Comparison of ENCODE assay signal across 8 cellular contexts in genomic region chr13:45341034-45341798, GRCh38. TPM values are rescaled to one million over a fixed set of nuclear protein-coding genes. Genes with fewer than 3 reads are reported as not detected.
DNase-seq lines count a peak whose midpoint lies in the region; TF ChIP-seq lines count a peak whose summit lies in the region.

TPT1 (minus strand) TSS chr13:45341183; CDS start chr13:45341069, 114 bp downstream.

- H3K4me3 ChIP-seq in H7 (ENCODE audit: insufficient read depth, low read depth, low read length) (peak within 1 kb of the TSS; percentile 98), fibroblast of the aortic adventitia (ENCODE audit: low read depth, low read length) (peak within 1 kb of the TSS; percentile 94), neural cell (ENCODE audit: low read length) (peak within 1 kb of the TSS; percentile 93), stomach (peak within 1 kb of the TSS; percentile 64 to 100 (median 88))

- H3F3A ChIP-seq in neural cell (ENCODE audit: insufficient read depth, low read length, poor library complexity, severe bottlenecking): peaks cover 5% of the 10 kb centered on the region

- WGBS in stomach, 5 donors: 0 to 1% (median 0%) methylated on average over 31 to 67 of the region's 67 CpGs

- peak within 1 kb of the TSS; percentile 99 for H3K9ac ChIP-seq in neural cell (ENCODE audit: low read length)

- H2AFZ ChIP-seq in neural cell (ENCODE audit: low read depth, low read length): peak within 1 kb of the TSS; percentile 98

- TF ChIP-seq CTCF in fibroblast of the aortic adventitia (IDR thresholded peaks at IDR 0.05; ENCODE audit: insufficient read depth, low read length) (no peak), neural cell (IDR thresholded peaks at IDR 0.05; ENCODE audit: poor library complexity, severe bottlenecking) (no peak), stomach (IDR thresholded peaks at IDR 0.05) (peak in 2 of 7 experiments; percentile 4 to 5)

- intact Hi-C loops in stomach (cut with DNase I; ENCODE audit: low total_unique reads): no loop called here

- H3K9me2 ChIP-seq in neural cell (ENCODE audit: insufficient read depth, low read length): no peaks in the 10 kb centered on the region

- peaks cover 32% of the 10 kb centered on the region for H3K36me3 ChIP-seq in H7 (replicated peaks; ENCODE audit: control insufficient read depth, insufficient read depth, low read length)
- H3K36me3 ChIP-seq in neural cell (ENCODE audit: insufficient read depth, low read length): peaks cover 10% of the 10 kb centered on the region
- H3K36me3 ChIP-seq in stomach: peaks cover 49 to 61% (median 60%) of the 10 kb centered on the region in 4 donors

- peak within 1 kb of the TSS; percentile 53 for H3K4me2 ChIP-seq in neural cell (ENCODE audit: low read length)

- H3K27me3 ChIP-seq in H7 (ENCODE audit: control insufficient read depth, insufficient read depth, low read length) (no peaks in the 10 kb centered on the region), neural cell (ENCODE audit: insufficient read depth, low read depth, low read length) (no peaks in the 10 kb centered on the region), stomach (no peaks in the 10 kb centered on the region)

- TF ChIP-seq RAD21 in neural cell (conservative IDR thresholded peaks at IDR 0.05): no peak

- peak in 2 of 4 donors; percentile 70 to 95 for TF ChIP-seq POLR2A in stomach (IDR thresholded peaks at IDR 0.05)

- DNase-seq in ELF-1 (ENCODE audit: low read depth, low spot score): peak; percentile 98
- DNase-seq in H7: peak; percentile 100
- peak; percentile 95 for DNase-seq in M059J (ENCODE audit: low read depth)
- peak; percentile 87 to 93 for DNase-seq in SHP77 (lab: John Stamatoyannopoulos, UW)
- DNase-seq in activated effector memory CD4-positive, alpha-beta T cell treated with anti-CD3 and anti-CD28 coated beads, Interleukin-2, amount 50 U/mL, for 16 hours: peak; percentile 100
- DNase-seq in fibroblast of the aortic adventitia (ENCODE audit: low read depth): peak; percentile 99
- peak; percentile 99 for DNase-seq in stomach

- peak within 1 kb of the TSS; percentile 94 for H3K27ac ChIP-seq in neural cell (ENCODE audit: low read length)
- H3K27ac ChIP-seq in stomach: peak within 1 kb of the TSS; percentile 99 to 100 (median 100)

- peaks cover 38 to 57% (median 45%) of the 10 kb centered on the region in 4 donors for H3K4me1 ChIP-seq in stomach

- peaks cover 3% of the 10 kb centered on the region for H4K20me1 ChIP-seq in neural cell (ENCODE audit: insufficient read depth)

- H3K9me3 ChIP-seq in neural cell (ENCODE audit: low read length) (no peaks in the 10 kb centered on the region), stomach (no peaks in the 10 kb centered on the region)

- TF ChIP-seq EP300 in neural cell (conservative IDR thresholded peaks at IDR 0.05; ENCODE audit: poor library complexity, severe bottlenecking) (peak; percentile 79), stomach (IDR thresholded peaks at IDR 0.05) (no peak)

- peaks cover 44% of the 10 kb centered on the region for H3K79me2 ChIP-seq in neural cell (replicated peaks; ENCODE audit: insufficient read depth, low read length)

TF ChIP-seq in neural cell, 6 proteins besides CTCF, POLR2A, EP300 and RAD21:
- no peak for TF ChIP-seq SMC3 (conservative IDR thresholded peaks at IDR 0.05; ENCODE audit: poor library complexity)
- peak; percentile 46 for TF ChIP-seq MXI1 (conservative IDR thresholded peaks at IDR 0.05; ENCODE audit: poor library complexity, severe bottlenecking)
- peak; percentile 89 for TF ChIP-seq REST (IDR thresholded peaks at IDR 0.05; ENCODE audit: borderline replicate concordance)
- TF ChIP-seq TAF1 (IDR thresholded peaks at IDR 0.05; ENCODE audit: low read depth): peak; percentile 57
- TF ChIP-seq EZH2 (IDR thresholded peaks at IDR 0.05; ENCODE audit: borderline replicate concordance, insufficient read depth, low read length, poor library complexity, severe bottlenecking): no peak
- peak; percentile 94 for TF ChIP-seq POLR2AphosphoS5 (IDR thresholded peaks at IDR 0.05)

RNA-seq across cellular contexts. Expression of gene TPT1, which starts in this region (rescaled TPM):
- total RNA-seq in H7 (2014; rRNA removed; shearing (Covaris generic)): 1,060 and 1,417 TPM in 2 replicates
- 1,259 and 1,419 TPM in 2 replicates for total RNA-seq in M059J (2014; rRNA removed; shearing (Covaris generic))
- total RNA-seq in fibroblast of the aortic adventitia (ENCODE audit: low replicate concordance) (2,623 and 5,269 TPM in 2 replicates), stomach (1,000 to 10,000 TPM; 1,648 to 4,994 (median 2,507) TPM)
- polyA plus RNA-seq in neural cell (1,830 and 2,071 TPM in 2 replicates), stomach (over 10,000 TPM in 2 of 3 donors, 1,000 to 10,000 TPM in 1; 7,500 to 11,714 (median 10,124) TPM)
- polyA minus RNA-seq in neural cell: 768 and 976 TPM in 2 replicates

Comparison
In these comparisons a context has a peak if more than half of its experiments do, and no peak if none do; other contexts are left out.
1. Peak in every context shown above with its lines: DNase-seq, H3K4me3 ChIP-seq and H3K27ac ChIP-seq.